Comparison of ENCODE assay signal across 15 cellular contexts in the genomic region with DNA sequence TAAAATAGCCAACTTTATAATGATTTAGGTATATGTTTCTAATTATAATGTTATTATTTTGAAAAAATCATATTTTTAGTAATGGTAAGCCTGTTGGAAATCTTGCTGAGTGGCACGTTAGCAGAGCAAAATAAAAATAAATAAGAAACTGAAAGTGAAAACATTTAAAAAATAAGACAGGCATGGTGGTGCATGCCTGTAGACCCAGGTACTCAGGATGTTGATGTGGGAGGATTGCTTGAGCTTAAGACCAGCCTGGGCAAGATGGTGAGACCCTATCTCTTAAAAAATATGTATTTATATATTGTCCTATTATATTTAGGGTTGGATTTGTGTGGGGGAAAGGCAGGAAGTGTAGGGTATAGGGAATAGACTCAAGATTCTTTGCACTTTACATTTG. TPM values are rescaled to one million over a fixed set of nuclear protein-coding genes. Genes with fewer than 3 reads are reported as not detected.
A peak's percentile ranks its signal among the peaks of the same experiment; 100 is the strongest.
DNase-seq lines count a peak whose midpoint lies in the region; ATAC-seq, FAIRE-seq and TF ChIP-seq lines count a peak whose summit lies in the region.
"Had no signal": no experiment of that assay in that cellular context is flagged by ENCODE, and none has a peak within 500 bp of the region (broad histone marks: within the 10 kb centered on the region; RNA-seq: fewer than 3 reads in every experiment).

No MANE protein-coding gene starts in this region.

- peaks cover 2 to 6% of the 10 kb centered on the region in 2 donors for H3K4me1 ChIP-seq in small intestine (ENCODE audit: control insufficient read depth in 2 of 2, insufficient read depth in 1 of 2, low read depth in 1 of 2, low read length in 1 of 2)

- DNase-seq in activated CD8-positive, alpha-beta memory T cell treated with anti-CD3 and anti-CD28 coated beads, Interleukin-2, amount 10 ng/mL, durations not matched to agents 7 days and 5 days: no peak
- DNase-seq in activated CD8-positive, alpha-beta memory T cell treated with anti-CD3 and anti-CD28 coated beads, Interleukin-2, amount 50 U/mL, for 4 hours: no peak
- peak; percentile 34 for DNase-seq in OCI-M1 (lab: John Stamatoyannopoulos, UW)
- no peak for DNase-seq in small intestine
- no peak for DNase-seq in left colon
- DNase-seq in globus pallidus (ENCODE audit: low spot score): no peak
- DNase-seq in MCF 10A (ENCODE audit: unreplicated experiment): no peak
- DNase-seq: aorta, COR-L47, GM23248, NCI-H1092 treated with DMSO at 0.1 percent for 48 hours, NCI-H2171 had no signal

- FAIRE-seq in colon (lab: Jason Lieb, UNC): peak; percentile 69
- peak; percentile 47 for FAIRE-seq in small intestine (lab: Jason Lieb, UNC)

- WGBS in small intestine, 3 donors: 7 to 23% (median 8%) methylated on average over 1 of the region's 1 CpG

- H3K27ac ChIP-seq in small intestine (ENCODE audit: low read depth in 1 of 2, low read length in 1 of 2): peak overlapping the region in 1 of 2 donors; percentile 38
- H3K27ac ChIP-seq: GM23248, neutrophil had no signal

- peaks cover 51% of the 10 kb centered on the region for H3K36me3 Mint-ChIP-seq in activated CD8-positive, alpha-beta memory T cell treated with anti-CD3 and anti-CD28 coated beads, Interleukin-2, amount 10 ng/mL, durations not matched to agents 7 days and 5 days
- peaks cover 90% of the 10 kb centered on the region for H3K36me3 Mint-ChIP-seq in MCF 10A (ENCODE audit: insufficient read depth, unreplicated experiment)

- H3K27me3 ChIP-seq in small intestine (ENCODE audit: control insufficient read depth in 2 of 2, insufficient read depth in 2 of 2, low read length in 2 of 2): no peaks in the 10 kb centered on the region
- H3K27me3 ChIP-seq: neutrophil had no signal

- no peak for TF ChIP-seq CTCF in MCF 10A (IDR thresholded peaks at IDR 0.05; ENCODE audit: unreplicated experiment)

- no peaks in the 10 kb centered on the region for H3K27me3 Mint-ChIP-seq in activated CD8-positive, alpha-beta memory T cell treated with anti-CD3 and anti-CD28 coated beads, Interleukin-2, amount 10 ng/mL, durations not matched to agents 7 days and 5 days
- no peaks in the 10 kb centered on the region for H3K27me3 Mint-ChIP-seq in MCF 10A (ENCODE audit: insufficient read depth, unreplicated experiment)
- H3K27me3 Mint-ChIP-seq: dendritic cell treated with granulocyte-macrophage colony-stimulating factor and Interleukin-4, amounts not matched to agents 40 ng/mL and 50 ng/mL, for 4 days had no signal

- BruUV-seq in MCF 10A (replicated peaks; lab: Mats Ljungman, UMichigan): no TSS peak

- peak overlapping the region; percentile 63 for H3K27ac Mint-ChIP-seq in activated CD8-positive, alpha-beta memory T cell treated with anti-CD3 and anti-CD28 coated beads, Interleukin-2, amount 10 ng/mL, durations not matched to agents 7 days and 5 days
- no peak overlapping the region for H3K27ac Mint-ChIP-seq in MCF 10A (ENCODE audit: low read depth, unreplicated experiment)
- H3K27ac Mint-ChIP-seq: dendritic cell treated with granulocyte-macrophage colony-stimulating factor and Interleukin-4, amounts not matched to agents 40 ng/mL and 50 ng/mL, for 4 days had no signal

- POLR2A ChIA-PET in MCF 10A (lab: Yijun Ruan, JAX): interaction anchor here (0.8 to 16.4 kb wide), 4 partner anchors 10 to 47 kb away, joined by 3 to 586 read pairs (median 18); a partner anchor contains a TSS

- ATAC-seq in activated CD8-positive, alpha-beta memory T cell treated with anti-CD3 and anti-CD28 coated beads, Interleukin-2, amount 10 ng/mL, durations not matched to agents 7 days and 5 days: peak; percentile 43
- no peak for ATAC-seq in left colon

- H3K9me3 Mint-ChIP-seq in activated CD8-positive, alpha-beta memory T cell treated with anti-CD3 and anti-CD28 coated beads, Interleukin-2, amount 10 ng/mL, durations not matched to agents 7 days and 5 days (ENCODE audit: low read depth): no peaks in the 10 kb centered on the region
- no peaks in the 10 kb centered on the region for H3K9me3 Mint-ChIP-seq in MCF 10A (ENCODE audit: unreplicated experiment)
- H3K9me3 Mint-ChIP-seq: dendritic cell treated with granulocyte-macrophage colony-stimulating factor and Interleukin-4, amounts not matched to agents 40 ng/mL and 50 ng/mL, for 4 days had no signal

- intact Hi-C loops in left colon (cut with DNase I, micrococcal nuclease): no loop called here
- intact Hi-C loops in MCF 10A (cut with micrococcal nuclease): no loop called here

- CTCF ChIA-PET in activated CD8-positive, alpha-beta memory T cell treated with anti-CD3 and anti-CD28 coated beads, Interleukin-2, amount 10 ng/mL, durations not matched to agents 7 days and 5 days (lab: Charles Lee): interaction anchor here (0.5 to 1.7 kb wide), 2 partner anchors 11 to 205 kb away, joined by 3 read pairs; no protein-coding TSS in a partner anchor
- CTCF ChIA-PET in MCF 10A (lab: Yijun Ruan, JAX): interaction anchor here (1.0 to 1.7 kb wide), 2 partner anchors 14 to 47 kb away, joined by 3 to 4 read pairs; no protein-coding TSS in a partner anchor

- H3K4me1 Mint-ChIP-seq in activated CD8-positive, alpha-beta memory T cell treated with anti-CD3 and anti-CD28 coated beads, Interleukin-2, amount 10 ng/mL, durations not matched to agents 7 days and 5 days: peaks cover 63% of the 10 kb centered on the region
- H3K4me1 Mint-ChIP-seq in MCF 10A (ENCODE audit: insufficient read depth, unreplicated experiment): peaks cover 27% of the 10 kb centered on the region

- no peaks in the 10 kb centered on the region for H3K36me3 ChIP-seq in small intestine (ENCODE audit: control insufficient read depth in 2 of 2, insufficient read depth in 2 of 2, low read length in 2 of 2)

- H3K9me3 ChIP-seq in small intestine (ENCODE audit: control insufficient read depth, low read depth): no peaks in the 10 kb centered on the region
- H3K9me3 ChIP-seq: neutrophil had no signal

- peak overlapping the region; percentile 15 for H3K4me3 Mint-ChIP-seq in activated CD8-positive, alpha-beta memory T cell treated with anti-CD3 and anti-CD28 coated beads, Interleukin-2, amount 10 ng/mL, durations not matched to agents 7 days and 5 days
- no peak overlapping the region for H3K4me3 Mint-ChIP-seq in MCF 10A (ENCODE audit: unreplicated experiment)
- H3K4me3 Mint-ChIP-seq: dendritic cell treated with granulocyte-macrophage colony-stimulating factor and Interleukin-4, amounts not matched to agents 40 ng/mL and 50 ng/mL, for 4 days had no signal

- no peak overlapping the region for H3K4me3 ChIP-seq in small intestine (ENCODE audit: low read depth in 1 of 2, low read length in 2 of 2)
- H3K4me3 ChIP-seq: GM23248 had no signal

RNA-seq across cellular contexts. Expression of a gene that starts 15.8 kb away (rescaled TPM):
- 10 to 100 TPM; 67.5 to 76.9 TPM for total RNA-seq in activated CD8-positive, alpha-beta memory T cell treated with anti-CD3 and anti-CD28 coated beads, Interleukin-2, amount 10 ng/mL, durations not matched to agents 7 days and 5 days
- 10 to 100 TPM in 2 of 3 donors, 1 to 10 TPM in 1; 7.5 to 22.2 (median 21.2) TPM for polyA plus RNA-seq in small intestine
- 10 to 100 TPM; 44.7 to 64.3 TPM for total RNA-seq in left colon
- total RNA-seq in MCF 10A (2022): 25.3 and 36.7 TPM in 2 replicates

RNA-seq across cellular contexts. Expression of a gene that starts 18.3 kb away (rescaled TPM):
- total RNA-seq in activated CD8-positive, alpha-beta memory T cell treated with anti-CD3 and anti-CD28 coated beads, Interleukin-2, amount 10 ng/mL, durations not matched to agents 7 days and 5 days: 100 to 1,000 TPM; 222 to 302 TPM
- polyA plus RNA-seq in small intestine: 100 to 1,000 TPM; 175 to 300 (median 241) TPM
- total RNA-seq in left colon (100 to 1,000 TPM; 167 to 191 TPM), MCF 10A (2022) (192 and 202 TPM in 2 replicates)
